In the genomic region with DNA sequence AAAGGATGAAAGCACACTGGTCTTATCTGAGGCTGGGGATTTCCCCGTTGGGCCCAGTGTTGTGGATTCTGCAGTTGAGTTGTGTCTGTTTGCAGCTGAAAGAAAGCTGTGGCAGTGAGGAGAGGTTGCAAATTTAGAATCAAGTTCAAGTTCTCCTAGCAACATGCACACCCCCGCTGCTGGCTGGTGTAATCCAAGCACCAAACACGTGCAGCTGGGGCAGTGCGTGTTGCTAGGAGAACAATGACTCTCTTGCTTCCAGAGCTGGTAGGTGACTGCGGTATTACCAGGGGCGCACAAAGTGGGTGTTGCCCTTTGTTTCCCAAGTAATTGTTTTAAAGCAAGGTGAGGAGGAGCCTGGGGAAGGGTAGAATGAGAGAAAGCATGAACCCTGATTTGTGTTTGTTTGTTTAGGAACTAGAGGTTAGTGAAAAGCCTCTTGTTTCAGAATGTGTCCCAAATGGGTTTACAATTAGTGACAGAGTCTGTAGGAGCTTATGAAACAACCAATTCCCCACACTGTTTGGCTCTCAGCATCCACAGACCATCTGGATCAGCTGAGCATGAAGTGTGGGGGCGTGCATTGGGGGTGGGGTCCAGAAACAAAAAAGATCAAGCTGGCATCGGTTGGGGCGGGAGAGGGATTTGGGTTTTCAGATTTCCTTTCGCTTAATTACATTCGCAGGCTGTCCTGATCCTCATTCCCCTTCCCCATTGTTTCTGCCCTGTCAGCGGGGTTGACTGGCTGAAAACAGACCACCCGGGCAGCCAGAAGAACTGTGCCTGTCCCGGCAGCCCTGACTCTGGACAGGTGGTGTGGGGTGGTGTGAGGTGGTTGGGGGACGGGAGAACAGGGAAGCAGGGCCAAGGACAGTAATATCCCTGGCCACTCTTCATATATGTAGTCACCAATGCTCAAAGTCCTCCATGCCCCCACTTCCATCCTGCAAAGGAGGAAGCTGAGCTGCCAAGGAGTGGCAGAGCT, we compare ENCODE assay signal across 8 cellular contexts.
DNase-seq lines count a peak whose midpoint lies in the region; ATAC-seq, FAIRE-seq and TF ChIP-seq lines count a peak whose summit lies in the region.

No MANE protein-coding gene starts in this region.

- no peak for TF ChIP-seq CTCF in chondrocyte (IDR thresholded peaks at IDR 0.05)
- no peak for TF ChIP-seq CTCF in mucosa of descending colon (IDR thresholded peaks at IDR 0.05)

- DNase-seq in Ammon's horn (ENCODE audit: low spot score) (peak; percentile 90), M059J (ENCODE audit: low read depth) (peak; percentile 34), SW480 (ENCODE audit: low spot score) (peak; percentile 46), chondrocyte (ENCODE audit: low spot score) (no peak), mucosa of descending colon (peak in 1 of 3 donors; percentile 20), urothelium cell line (ENCODE audit: low spot score) (peak; percentile 40), UCSD-AML1 (lab: John Stamatoyannopoulos, UW; ENCODE audit: unreplicated experiment) (no peak)

- no peaks in the 10 kb centered on the region for H3K36me3 ChIP-seq in mucosa of descending colon (ENCODE audit: low read depth)

- intact Hi-C loops in mucosa of descending colon (cut with DNase I, micrococcal nuclease), result loop anchor here in 1 of 2 donors (10.0 kb wide), 1 partner anchor 645 kb away; no protein-coding TSS in a partner anchor

- peak overlapping the region; percentile 37 for H3K27ac Mint-ChIP-seq in chondrocyte (ENCODE audit: unreplicated experiment)

- H3K27me3 Mint-ChIP-seq in chondrocyte (ENCODE audit: low read depth), result peaks cover 43% of the 10 kb centered on the region

- H3K4me3 ChIP-seq in mucosa of descending colon, result no peak overlapping the region

- no peaks in the 10 kb centered on the region for H3K4me1 ChIP-seq in mucosa of descending colon (ENCODE audit: low read depth)

- no peaks in the 10 kb centered on the region for H3K9me3 Mint-ChIP-seq in chondrocyte (ENCODE audit: low read depth)

- no peaks in the 10 kb centered on the region for H3K36me3 Mint-ChIP-seq in chondrocyte (ENCODE audit: low read depth)

- no peaks in the 10 kb centered on the region for H3K9me3 ChIP-seq in mucosa of descending colon

- ATAC-seq in mucosa of descending colon (peak; percentile 49), HG03045 (IDR thresholded peaks at IDR 0.05; ENCODE audit: unreplicated experiment) (no peak)

- no peak for FAIRE-seq in urothelium cell line (lab: Jason Lieb, UNC)

- H3K4me3 Mint-ChIP-seq in chondrocyte (ENCODE audit: unreplicated experiment), result no peak overlapping the region

- H3K4me1 Mint-ChIP-seq in chondrocyte (ENCODE audit: low read depth), result peaks cover 10% of the 10 kb centered on the region

Comparison
In these comparisons a context has a peak if more than half of its experiments do, and no peak if none do; other contexts are left out.
1. DNase-seq: peak in Ammon's horn (single experiment), M059J (single experiment), SW480 (single experiment) and urothelium cell line (single experiment); none in chondrocyte (single experiment) and UCSD-AML1 (single experiment).